ENCODE assay signal across 1 cellular context in the genomic region with DNA sequence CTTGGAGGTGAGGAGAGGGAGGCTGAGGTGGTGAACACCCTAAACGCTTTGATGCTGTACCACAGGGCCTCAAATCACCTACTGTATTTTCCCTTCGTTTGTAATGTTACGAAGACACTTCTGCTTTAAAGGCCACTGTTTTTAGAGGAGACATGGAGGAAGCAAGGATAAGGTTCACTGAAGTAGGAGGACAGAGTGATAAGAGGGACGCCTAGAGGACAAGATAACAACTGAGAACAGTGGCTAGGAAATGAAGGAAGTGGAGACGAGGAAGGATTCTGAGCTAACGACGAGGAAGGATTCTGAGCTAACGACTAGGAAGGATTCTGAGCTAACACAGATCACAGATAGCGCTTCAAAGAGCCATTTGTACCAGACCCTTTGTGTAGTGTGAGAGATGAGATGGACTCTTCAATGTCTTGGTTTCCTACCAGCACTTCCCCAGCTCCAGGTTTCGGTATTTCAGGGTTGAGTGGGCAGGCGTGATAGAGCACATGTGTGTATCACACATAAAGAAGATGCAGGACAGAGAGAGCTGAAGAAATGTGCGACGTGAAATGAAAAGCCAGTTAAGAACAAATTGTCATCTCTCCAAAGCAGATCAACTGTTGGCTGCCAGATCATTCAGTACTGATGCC.
TF ChIP-seq lines count a peak whose summit lies in the region.

No MANE protein-coding gene starts in this region.

TF ChIP-seq in K562, 482 proteins besides CTCF, POLR2A, EP300 and RAD21 (continued from another document and continues in another):
- TF ChIP-seq, protein P1, sequence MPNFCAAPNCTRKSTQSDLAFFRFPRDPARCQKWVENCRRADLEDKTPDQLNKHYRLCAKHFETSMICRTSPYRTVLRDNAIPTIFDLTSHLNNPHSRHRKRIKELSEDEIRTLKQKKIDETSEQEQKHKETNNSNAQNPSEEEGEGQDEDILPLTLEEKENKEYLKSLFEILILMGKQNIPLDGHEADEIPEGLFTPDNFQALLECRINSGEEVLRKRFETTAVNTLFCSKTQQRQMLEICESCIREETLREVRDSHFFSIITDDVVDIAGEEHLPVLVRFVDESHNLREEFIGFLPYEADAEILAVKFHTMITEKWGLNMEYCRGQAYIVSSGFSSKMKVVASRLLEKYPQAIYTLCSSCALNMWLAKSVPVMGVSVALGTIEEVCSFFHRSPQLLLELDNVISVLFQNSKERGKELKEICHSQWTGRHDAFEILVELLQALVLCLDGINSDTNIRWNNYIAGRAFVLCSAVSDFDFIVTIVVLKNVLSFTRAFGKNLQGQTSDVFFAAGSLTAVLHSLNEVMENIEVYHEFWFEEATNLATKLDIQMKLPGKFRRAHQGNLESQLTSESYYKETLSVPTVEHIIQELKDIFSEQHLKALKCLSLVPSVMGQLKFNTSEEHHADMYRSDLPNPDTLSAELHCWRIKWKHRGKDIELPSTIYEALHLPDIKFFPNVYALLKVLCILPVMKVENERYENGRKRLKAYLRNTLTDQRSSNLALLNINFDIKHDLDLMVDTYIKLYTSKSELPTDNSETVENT (CRISPR knock-in tag; IDR thresholded peaks at IDR 0.05) = no peak
- TF ChIP-seq NCOA2 (IDR thresholded peaks at IDR 0.05; ENCODE audit: partially characterized antibody in 2 of 2) = no peak
- TF ChIP-seq, protein P2, sequence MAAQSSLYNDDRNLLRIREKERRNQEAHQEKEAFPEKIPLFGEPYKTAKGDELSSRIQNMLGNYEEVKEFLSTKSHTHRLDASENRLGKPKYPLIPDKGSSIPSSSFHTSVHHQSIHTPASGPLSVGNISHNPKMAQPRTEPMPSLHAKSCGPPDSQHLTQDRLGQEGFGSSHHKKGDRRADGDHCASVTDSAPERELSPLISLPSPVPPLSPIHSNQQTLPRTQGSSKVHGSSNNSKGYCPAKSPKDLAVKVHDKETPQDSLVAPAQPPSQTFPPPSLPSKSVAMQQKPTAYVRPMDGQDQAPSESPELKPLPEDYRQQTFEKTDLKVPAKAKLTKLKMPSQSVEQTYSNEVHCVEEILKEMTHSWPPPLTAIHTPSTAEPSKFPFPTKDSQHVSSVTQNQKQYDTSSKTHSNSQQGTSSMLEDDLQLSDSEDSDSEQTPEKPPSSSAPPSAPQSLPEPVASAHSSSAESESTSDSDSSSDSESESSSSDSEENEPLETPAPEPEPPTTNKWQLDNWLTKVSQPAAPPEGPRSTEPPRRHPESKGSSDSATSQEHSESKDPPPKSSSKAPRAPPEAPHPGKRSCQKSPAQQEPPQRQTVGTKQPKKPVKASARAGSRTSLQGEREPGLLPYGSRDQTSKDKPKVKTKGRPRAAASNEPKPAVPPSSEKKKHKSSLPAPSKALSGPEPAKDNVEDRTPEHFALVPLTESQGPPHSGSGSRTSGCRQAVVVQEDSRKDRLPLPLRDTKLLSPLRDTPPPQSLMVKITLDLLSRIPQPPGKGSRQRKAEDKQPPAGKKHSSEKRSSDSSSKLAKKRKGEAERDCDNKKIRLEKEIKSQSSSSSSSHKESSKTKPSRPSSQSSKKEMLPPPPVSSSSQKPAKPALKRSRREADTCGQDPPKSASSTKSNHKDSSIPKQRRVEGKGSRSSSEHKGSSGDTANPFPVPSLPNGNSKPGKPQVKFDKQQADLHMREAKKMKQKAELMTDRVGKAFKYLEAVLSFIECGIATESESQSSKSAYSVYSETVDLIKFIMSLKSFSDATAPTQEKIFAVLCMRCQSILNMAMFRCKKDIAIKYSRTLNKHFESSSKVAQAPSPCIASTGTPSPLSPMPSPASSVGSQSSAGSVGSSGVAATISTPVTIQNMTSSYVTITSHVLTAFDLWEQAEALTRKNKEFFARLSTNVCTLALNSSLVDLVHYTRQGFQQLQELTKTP (IDR thresholded peaks at IDR 0.05; ENCODE audit: low read depth in 1 of 2, partially characterized antibody in 2 of 2) = no peak
- no peak for TF ChIP-seq ZNF347 (CRISPR knock-in tag; IDR thresholded peaks at IDR 0.05; ENCODE audit: low read depth)
- no peak for TF ChIP-seq FOXM1 (IDR thresholded peaks at IDR 0.05; ENCODE audit: low read depth)
- TF ChIP-seq FOXM1 (CRISPR knock-in tag; IDR thresholded peaks at IDR 0.05; ENCODE audit: low read depth) = no peak
- TF ChIP-seq, protein P3, sequence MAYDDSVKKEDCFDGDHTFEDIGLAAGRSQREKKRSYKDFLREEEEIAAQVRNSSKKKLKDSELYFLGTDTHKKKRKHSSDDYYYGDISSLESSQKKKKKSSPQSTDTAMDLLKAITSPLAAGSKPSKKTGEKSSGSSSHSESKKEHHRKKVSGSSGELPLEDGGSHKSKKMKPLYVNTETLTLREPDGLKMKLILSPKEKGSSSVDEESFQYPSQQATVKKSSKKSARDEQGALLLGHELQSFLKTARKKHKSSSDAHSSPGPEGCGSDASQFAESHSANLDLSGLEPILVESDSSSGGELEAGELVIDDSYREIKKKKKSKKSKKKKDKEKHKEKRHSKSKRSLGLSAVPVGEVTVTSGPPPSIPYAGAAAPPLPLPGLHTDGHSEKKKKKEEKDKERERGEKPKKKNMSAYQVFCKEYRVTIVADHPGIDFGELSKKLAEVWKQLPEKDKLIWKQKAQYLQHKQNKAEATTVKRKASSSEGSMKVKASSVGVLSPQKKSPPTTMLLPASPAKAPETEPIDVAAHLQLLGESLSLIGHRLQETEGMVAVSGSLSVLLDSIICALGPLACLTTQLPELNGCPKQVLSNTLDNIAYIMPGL (CRISPR knock-in tag; IDR thresholded peaks at IDR 0.05) = no peak
- TF ChIP-seq, protein P4, sequence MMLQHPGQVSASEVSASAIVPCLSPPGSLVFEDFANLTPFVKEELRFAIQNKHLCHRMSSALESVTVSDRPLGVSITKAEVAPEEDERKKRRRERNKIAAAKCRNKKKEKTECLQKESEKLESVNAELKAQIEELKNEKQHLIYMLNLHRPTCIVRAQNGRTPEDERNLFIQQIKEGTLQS (IDR thresholded peaks at IDR 0.05) = no peak
- TF ChIP-seq, protein P4 (CRISPR knock-in tag; conservative IDR thresholded peaks at IDR 0.05) = no peak
- no peak for TF ChIP-seq SMARCB1 (IDR thresholded peaks at IDR 0.05; ENCODE audit: insufficient read length, low read depth)
- no peak for TF ChIP-seq SREBF1 (IDR thresholded peaks at IDR 0.05; ENCODE audit: borderline replicate concordance, low read depth, low read length)
- TF ChIP-seq CBFA2T2 (conservative IDR thresholded peaks at IDR 0.05) = no peak
- TF ChIP-seq MTA2 (IDR thresholded peaks at IDR 0.05; ENCODE audit: low read depth) = peak; percentile 46; the same call in 1 of the 2 replicates
- TF ChIP-seq, protein P5, sequence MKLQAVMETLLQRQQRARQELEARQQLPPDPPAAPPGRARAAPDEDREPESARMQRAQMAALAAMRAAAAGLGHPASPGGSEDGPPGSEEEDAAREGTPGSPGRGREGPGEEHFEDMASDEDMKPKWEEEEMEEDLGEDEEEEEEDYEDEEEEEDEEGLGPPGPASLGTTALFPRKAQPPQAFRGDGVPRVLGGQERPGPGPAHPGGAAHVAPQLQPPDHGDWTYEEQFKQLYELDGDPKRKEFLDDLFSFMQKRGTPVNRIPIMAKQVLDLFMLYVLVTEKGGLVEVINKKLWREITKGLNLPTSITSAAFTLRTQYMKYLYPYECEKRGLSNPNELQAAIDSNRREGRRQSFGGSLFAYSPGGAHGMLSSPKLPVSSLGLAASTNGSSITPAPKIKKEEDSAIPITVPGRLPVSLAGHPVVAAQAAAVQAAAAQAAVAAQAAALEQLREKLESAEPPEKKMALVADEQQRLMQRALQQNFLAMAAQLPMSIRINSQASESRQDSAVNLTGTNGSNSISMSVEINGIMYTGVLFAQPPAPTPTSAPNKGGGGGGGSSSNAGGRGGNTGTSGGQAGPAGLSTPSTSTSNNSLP (IDR thresholded peaks at IDR 0.05; ENCODE audit: borderline replicate concordance, low read depth, low read length) = no peak
- TF ChIP-seq, protein P6, sequence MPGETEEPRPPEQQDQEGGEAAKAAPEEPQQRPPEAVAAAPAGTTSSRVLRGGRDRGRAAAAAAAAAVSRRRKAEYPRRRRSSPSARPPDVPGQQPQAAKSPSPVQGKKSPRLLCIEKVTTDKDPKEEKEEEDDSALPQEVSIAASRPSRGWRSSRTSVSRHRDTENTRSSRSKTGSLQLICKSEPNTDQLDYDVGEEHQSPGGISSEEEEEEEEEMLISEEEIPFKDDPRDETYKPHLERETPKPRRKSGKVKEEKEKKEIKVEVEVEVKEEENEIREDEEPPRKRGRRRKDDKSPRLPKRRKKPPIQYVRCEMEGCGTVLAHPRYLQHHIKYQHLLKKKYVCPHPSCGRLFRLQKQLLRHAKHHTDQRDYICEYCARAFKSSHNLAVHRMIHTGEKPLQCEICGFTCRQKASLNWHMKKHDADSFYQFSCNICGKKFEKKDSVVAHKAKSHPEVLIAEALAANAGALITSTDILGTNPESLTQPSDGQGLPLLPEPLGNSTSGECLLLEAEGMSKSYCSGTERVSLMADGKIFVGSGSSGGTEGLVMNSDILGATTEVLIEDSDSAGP (CRISPR knock-in tag; IDR thresholded peaks at IDR 0.05) = no peak
- TF ChIP-seq, protein P7, sequence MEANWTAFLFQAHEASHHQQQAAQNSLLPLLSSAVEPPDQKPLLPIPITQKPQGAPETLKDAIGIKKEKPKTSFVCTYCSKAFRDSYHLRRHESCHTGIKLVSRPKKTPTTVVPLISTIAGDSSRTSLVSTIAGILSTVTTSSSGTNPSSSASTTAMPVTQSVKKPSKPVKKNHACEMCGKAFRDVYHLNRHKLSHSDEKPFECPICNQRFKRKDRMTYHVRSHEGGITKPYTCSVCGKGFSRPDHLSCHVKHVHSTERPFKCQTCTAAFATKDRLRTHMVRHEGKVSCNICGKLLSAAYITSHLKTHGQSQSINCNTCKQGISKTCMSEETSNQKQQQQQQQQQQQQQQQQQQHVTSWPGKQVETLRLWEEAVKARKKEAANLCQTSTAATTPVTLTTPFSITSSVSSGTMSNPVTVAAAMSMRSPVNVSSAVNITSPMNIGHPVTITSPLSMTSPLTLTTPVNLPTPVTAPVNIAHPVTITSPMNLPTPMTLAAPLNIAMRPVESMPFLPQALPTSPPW (CRISPR knock-in tag; IDR thresholded peaks at IDR 0.05) = no peak
- TF ChIP-seq, protein P8, sequence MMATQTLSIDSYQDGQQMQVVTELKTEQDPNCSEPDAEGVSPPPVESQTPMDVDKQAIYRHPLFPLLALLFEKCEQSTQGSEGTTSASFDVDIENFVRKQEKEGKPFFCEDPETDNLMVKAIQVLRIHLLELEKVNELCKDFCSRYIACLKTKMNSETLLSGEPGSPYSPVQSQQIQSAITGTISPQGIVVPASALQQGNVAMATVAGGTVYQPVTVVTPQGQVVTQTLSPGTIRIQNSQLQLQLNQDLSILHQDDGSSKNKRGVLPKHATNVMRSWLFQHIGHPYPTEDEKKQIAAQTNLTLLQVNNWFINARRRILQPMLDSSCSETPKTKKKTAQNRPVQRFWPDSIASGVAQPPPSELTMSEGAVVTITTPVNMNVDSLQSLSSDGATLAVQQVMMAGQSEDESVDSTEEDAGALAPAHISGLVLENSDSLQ (IDR thresholded peaks at IDR 0.05) = peak; percentile 8; the same call in 1 of the 2 replicates
- TF ChIP-seq, protein P9, sequence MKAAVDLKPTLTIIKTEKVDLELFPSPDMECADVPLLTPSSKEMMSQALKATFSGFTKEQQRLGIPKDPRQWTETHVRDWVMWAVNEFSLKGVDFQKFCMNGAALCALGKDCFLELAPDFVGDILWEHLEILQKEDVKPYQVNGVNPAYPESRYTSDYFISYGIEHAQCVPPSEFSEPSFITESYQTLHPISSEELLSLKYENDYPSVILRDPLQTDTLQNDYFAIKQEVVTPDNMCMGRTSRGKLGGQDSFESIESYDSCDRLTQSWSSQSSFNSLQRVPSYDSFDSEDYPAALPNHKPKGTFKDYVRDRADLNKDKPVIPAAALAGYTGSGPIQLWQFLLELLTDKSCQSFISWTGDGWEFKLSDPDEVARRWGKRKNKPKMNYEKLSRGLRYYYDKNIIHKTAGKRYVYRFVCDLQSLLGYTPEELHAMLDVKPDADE (conservative IDR thresholded peaks at IDR 0.05; ENCODE audit: control insufficient read depth, low read depth, low read length) = no peak
- TF ChIP-seq, protein P10, sequence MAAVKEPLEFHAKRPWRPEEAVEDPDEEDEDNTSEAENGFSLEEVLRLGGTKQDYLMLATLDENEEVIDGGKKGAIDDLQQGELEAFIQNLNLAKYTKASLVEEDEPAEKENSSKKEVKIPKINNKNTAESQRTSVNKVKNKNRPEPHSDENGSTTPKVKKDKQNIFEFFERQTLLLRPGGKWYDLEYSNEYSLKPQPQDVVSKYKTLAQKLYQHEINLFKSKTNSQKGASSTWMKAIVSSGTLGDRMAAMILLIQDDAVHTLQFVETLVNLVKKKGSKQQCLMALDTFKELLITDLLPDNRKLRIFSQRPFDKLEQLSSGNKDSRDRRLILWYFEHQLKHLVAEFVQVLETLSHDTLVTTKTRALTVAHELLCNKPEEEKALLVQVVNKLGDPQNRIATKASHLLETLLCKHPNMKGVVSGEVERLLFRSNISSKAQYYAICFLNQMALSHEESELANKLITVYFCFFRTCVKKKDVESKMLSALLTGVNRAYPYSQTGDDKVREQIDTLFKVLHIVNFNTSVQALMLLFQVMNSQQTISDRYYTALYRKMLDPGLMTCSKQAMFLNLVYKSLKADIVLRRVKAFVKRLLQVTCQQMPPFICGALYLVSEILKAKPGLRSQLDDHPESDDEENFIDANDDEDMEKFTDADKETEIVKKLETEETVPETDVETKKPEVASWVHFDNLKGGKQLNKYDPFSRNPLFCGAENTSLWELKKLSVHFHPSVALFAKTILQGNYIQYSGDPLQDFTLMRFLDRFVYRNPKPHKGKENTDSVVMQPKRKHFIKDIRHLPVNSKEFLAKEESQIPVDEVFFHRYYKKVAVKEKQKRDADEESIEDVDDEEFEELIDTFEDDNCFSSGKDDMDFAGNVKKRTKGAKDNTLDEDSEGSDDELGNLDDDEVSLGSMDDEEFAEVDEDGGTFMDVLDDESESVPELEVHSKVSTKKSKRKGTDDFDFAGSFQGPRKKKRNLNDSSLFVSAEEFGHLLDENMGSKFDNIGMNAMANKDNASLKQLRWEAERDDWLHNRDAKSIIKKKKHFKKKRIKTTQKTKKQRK (IDR thresholded peaks at IDR 0.05; ENCODE audit: borderline replicate concordance, low read depth, low read length) = no peak
- TF ChIP-seq SIRT6 (IDR thresholded peaks at IDR 0.05; ENCODE audit: low read depth, low read length) = no peak
- 0 out of 2 replicates have a peak, but pooled peaks have one; percentile 45 for TF ChIP-seq SMARCC2 (IDR thresholded peaks at IDR 0.05; ENCODE audit: low read depth)
- TF ChIP-seq, protein P11, sequence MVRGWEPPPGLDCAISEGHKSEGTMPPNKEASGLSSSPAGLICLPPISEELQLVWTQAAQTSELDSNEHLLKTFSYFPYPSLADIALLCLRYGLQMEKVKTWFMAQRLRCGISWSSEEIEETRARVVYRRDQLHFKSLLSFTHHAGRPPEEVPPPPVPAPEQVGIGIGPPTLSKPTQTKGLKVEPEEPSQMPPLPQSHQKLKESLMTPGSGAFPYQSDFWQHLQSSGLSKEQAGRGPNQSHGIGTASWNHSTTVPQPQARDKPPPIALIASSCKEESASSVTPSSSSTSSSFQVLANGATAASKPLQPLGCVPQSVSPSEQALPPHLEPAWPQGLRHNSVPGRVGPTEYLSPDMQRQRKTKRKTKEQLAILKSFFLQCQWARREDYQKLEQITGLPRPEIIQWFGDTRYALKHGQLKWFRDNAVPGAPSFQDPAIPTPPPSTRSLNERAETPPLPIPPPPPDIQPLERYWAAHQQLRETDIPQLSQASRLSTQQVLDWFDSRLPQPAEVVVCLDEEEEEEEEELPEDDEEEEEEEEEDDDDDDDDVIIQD (CRISPR knock-in tag; IDR thresholded peaks at IDR 0.05) = no peak
- no peak for TF ChIP-seq GTF2F1 (IDR thresholded peaks at IDR 0.05; ENCODE audit: low read depth, low read length)
- peak; percentile 70; the same call in 1 of the 2 replicates for TF ChIP-seq L3MBTL2 (IDR thresholded peaks at IDR 0.05)
- TF ChIP-seq, protein P12, sequence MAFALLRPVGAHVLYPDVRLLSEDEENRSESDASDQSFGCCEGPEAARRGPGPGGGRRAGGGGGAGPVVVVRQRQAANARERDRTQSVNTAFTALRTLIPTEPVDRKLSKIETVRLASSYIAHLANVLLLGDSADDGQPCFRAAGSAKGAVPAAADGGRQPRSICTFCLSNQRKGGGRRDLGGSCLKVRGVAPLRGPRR (CRISPR knock-in tag; IDR thresholded peaks at IDR 0.05) = no peak
